11 cellular contexts compared by ENCODE assay signal in the genomic region with DNA sequence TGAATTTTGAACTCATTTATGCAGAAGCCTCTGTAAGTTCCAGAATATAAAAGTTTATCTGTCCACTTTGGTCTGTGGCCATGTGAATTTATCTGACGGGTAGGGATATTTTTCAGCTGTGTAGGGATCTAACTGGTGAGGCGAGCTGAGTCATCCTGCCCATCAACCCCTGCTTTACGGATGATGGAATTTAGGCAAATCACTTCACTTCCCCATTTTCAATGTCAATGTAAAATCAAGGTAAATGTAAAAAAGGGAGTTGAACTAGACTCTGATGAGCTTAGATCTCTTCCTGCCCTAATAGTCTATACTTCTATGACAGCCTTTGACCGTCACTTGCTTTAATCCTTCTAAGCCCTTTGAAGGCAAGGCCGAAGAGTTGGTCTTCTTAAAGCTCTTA. TPM values are rescaled to one million over a fixed set of nuclear protein-coding genes. Genes with fewer than 3 reads are reported as not detected.
A peak's percentile ranks its signal among the peaks of the same experiment; 100 is the strongest.
DNase-seq lines count a peak whose midpoint lies in the region; ATAC-seq, FAIRE-seq and TF ChIP-seq lines count a peak whose summit lies in the region.
"Had no signal": no experiment of that assay in that cellular context is flagged by ENCODE, and none has a peak within 500 bp of the region (broad histone marks: within the 10 kb centered on the region; RNA-seq: fewer than 3 reads in every experiment).

No MANE protein-coding gene starts in this region.

- no peak overlapping the region for H3K4me2 ChIP-seq in HepG2 (ENCODE audit: low read depth, low read length)
- H3K4me2 ChIP-seq in K562 (ENCODE audit: insufficient read depth, low read length), result no peak overlapping the region

- H3K4me3 ChIP-seq in HepG2 (replicated peaks in 1 of 3; ENCODE audit: insufficient read depth in 1 of 3, low read depth in 2 of 3, low read length in 3 of 3) (no peak overlapping the region), right lobe of liver (no peak overlapping the region), K562 (no peak overlapping the region), right cardiac atrium (ENCODE audit: low read length) (no peak overlapping the region), BE2C (ENCODE audit: low read depth, low read length) (no peak overlapping the region)
- H3K4me3 ChIP-seq: ascending aorta had no signal

- no TSS peak for BruUV-seq in HepG2 (replicated peaks; lab: Mats Ljungman, UMichigan)
- BruUV-seq in K562 (replicated peaks; lab: Mats Ljungman, UMichigan), result no TSS peak

- no peak for TF ChIP-seq POLR2A in HepG2 (IDR thresholded peaks at IDR 0.05; ENCODE audit: insufficient read depth in 1 of 2, low read depth in 2 of 2, low read length in 2 of 2)
- TF ChIP-seq POLR2A in right lobe of liver (IDR thresholded peaks at IDR 0.05), result no peak
- TF ChIP-seq POLR2A in K562 (conservative IDR thresholded peaks at IDR 0.05), result no peak

- FAIRE-seq in HepG2 (lab: Jason Lieb, UNC) (no peak), K562 (lab: Jason Lieb, UNC) (peak; percentile 77)

- ATAC-seq in HepG2 (no peak), right lobe of liver (no peak), K562 (no peak), right cardiac atrium (no peak)

- intact Hi-C loops in HepG2 (cut with micrococcal nuclease; ENCODE audit: unreplicated experiment) (no loop called here), right lobe of liver (cut with DNase I) (no loop called here), K562 (cut with micrococcal nuclease) (no loop called here), right cardiac atrium (cut with DNase I) (no loop called here)

- H3K9me3 ChIP-seq in HepG2 (ENCODE audit: low read length), result no peaks in the 10 kb centered on the region
- H3K9me3 ChIP-seq in right lobe of liver, result no peaks in the 10 kb centered on the region
- no peaks in the 10 kb centered on the region for H3K9me3 ChIP-seq in K562 (replicated peaks; ENCODE audit: control insufficient read depth, insufficient read depth, low read depth, low read length)
- no peaks in the 10 kb centered on the region for H3K9me3 ChIP-seq in right cardiac atrium (ENCODE audit: control insufficient read depth, low read length)
- no peaks in the 10 kb centered on the region for H3K9me3 ChIP-seq in BE2C
- H3K9me3 ChIP-seq: ascending aorta had no signal

- in situ Hi-C loops in HepG2 (cut with HindIII; ENCODE audit: extremely low pct_ligation_motif_present, low pct_unique_long_range_greater_than_20kb) (loop anchor here (25.0 kb wide), 1 partner anchor 474 kb away; no protein-coding TSS in a partner anchor), K562 (cut with MboI) (no loop called here)

- CTCF ChIA-PET in HepG2 (lab: Yijun Ruan, JAX; ENCODE audit: low intra/inter-chr PET ratio, low total read pairs) (no interaction called here), K562 (lab: Yijun Ruan, JAX; ENCODE audit: low intra/inter-chr PET ratio) (no interaction called here)

- H3K9ac ChIP-seq in HepG2 (ENCODE audit: insufficient read depth, low read depth, low read length) (no peak overlapping the region), K562 (ENCODE audit: insufficient read depth in 1 of 2, low read depth in 2 of 2, low read length in 2 of 2) (no peak overlapping the region)

- H2AFZ ChIP-seq in HepG2 (ENCODE audit: low read length) (no peak overlapping the region), K562 (ENCODE audit: low read depth, low read length) (no peak overlapping the region)

- H3K9me1 ChIP-seq in K562 (ENCODE audit: control insufficient read depth, insufficient read depth, low read length), result no peaks in the 10 kb centered on the region

- H3K79me2 ChIP-seq in HepG2 (ENCODE audit: insufficient read depth, low read length), result no peaks in the 10 kb centered on the region
- no peaks in the 10 kb centered on the region for H3K79me2 ChIP-seq in K562 (ENCODE audit: control insufficient read depth, insufficient read depth, low read length)

- H3K27me3 ChIP-seq in HepG2 (ENCODE audit: control insufficient read depth in 1 of 2, insufficient read depth in 2 of 2, low read length in 2 of 2) (peaks cover 0 to 3% of the 10 kb centered on the region in 2 experiments; a peak in 1 of 5 replicates), right lobe of liver (peaks cover 0 to 7% of the 10 kb centered on the region in 2 donors), K562 (ENCODE audit: control insufficient read depth in 2 of 2, insufficient read depth in 2 of 2, low read length in 2 of 2) (no peaks in the 10 kb centered on the region; a peak in 1 of 5 replicates), right cardiac atrium (ENCODE audit: control insufficient read depth, insufficient read depth) (no peaks in the 10 kb centered on the region), BE2C (no peaks in the 10 kb centered on the region)
- H3K27me3 ChIP-seq: ascending aorta had no signal

- H4K20me1 ChIP-seq in HepG2 (ENCODE audit: insufficient read depth, low read length), result no peaks in the 10 kb centered on the region
- no peaks in the 10 kb centered on the region for H4K20me1 ChIP-seq in K562 (replicated peaks; ENCODE audit: control insufficient read depth, insufficient read depth, low read length)

- TF ChIP-seq CTCF in HepG2 (CRISPR knock-in tag; IDR thresholded peaks at IDR 0.05) (no peak), right lobe of liver (IDR thresholded peaks at IDR 0.05) (no peak), K562 (IDR thresholded peaks at IDR 0.05 in 2 of 3, conservative IDR thresholded peaks at IDR 0.05 in 1 of 3; ENCODE audit: insufficient read depth in 2 of 3, low read depth in 1 of 3, low read length in 3 of 3) (no peak), BE2C (IDR thresholded peaks at IDR 0.05; ENCODE audit: low read depth, low read length) (no peak)

- no peaks in the 10 kb centered on the region for H3K36me3 ChIP-seq in HepG2 (replicated peaks in 1 of 2; ENCODE audit: control insufficient read depth in 1 of 2, insufficient read depth in 2 of 2, low read length in 2 of 2)
- no peaks in the 10 kb centered on the region for H3K36me3 ChIP-seq in right lobe of liver
- no peaks in the 10 kb centered on the region for H3K36me3 ChIP-seq in K562 (ENCODE audit: control insufficient read depth, insufficient read depth, low read length)
- no peaks in the 10 kb centered on the region for H3K36me3 ChIP-seq in BE2C
- H3K36me3 ChIP-seq: ascending aorta had no signal

- TF ChIP-seq RAD21 in HepG2 (CRISPR knock-in tag; IDR thresholded peaks at IDR 0.05) (no peak), K562 (CRISPR knock-in tag; conservative IDR thresholded peaks at IDR 0.05 in 1 of 2, IDR thresholded peaks at IDR 0.05 in 1 of 2) (no peak)

- H3K4me1 ChIP-seq in HepG2 (ENCODE audit: insufficient read depth, low read length), result peaks cover 31% of the 10 kb centered on the region
- H3K4me1 ChIP-seq in right lobe of liver, result peaks cover 0 to 16% (median 2%) of the 10 kb centered on the region in 4 donors
- H3K4me1 ChIP-seq in K562 (replicated peaks in 1 of 2; ENCODE audit: control insufficient read depth in 2 of 2, insufficient read depth in 2 of 2, low read length in 2 of 2), result peaks cover 8 to 22% of the 10 kb centered on the region in 2 experiments
- H3K4me1 ChIP-seq in right cardiac atrium (ENCODE audit: control insufficient read depth, insufficient read depth, low read length), result peaks cover 4% of the 10 kb centered on the region
- H3K4me1 ChIP-seq in BE2C, result peaks cover 6% of the 10 kb centered on the region

- DNase-seq in HepG2 (ENCODE audit: low spot score) (no peak), right lobe of liver (no peak), NAMALWA (ENCODE audit: low spot score) (peak; percentile 87), K562 (ENCODE audit: extremely low read depth in 1 of 4, low spot score in 3 of 4) (peak in 2 of 4 experiments; percentile 40 to 44), HuH-7.5 (ENCODE audit: low spot score) (no peak), globus pallidus (ENCODE audit: low spot score) (no peak), right cardiac atrium (no peak), BE2C (no peak)
- DNase-seq: foreskin melanocyte, NCI-H2107 had no signal

- POLR2A ChIA-PET in HepG2 (lab: Yijun Ruan, JAX) (interaction anchor here (1.0 to 1.1 kb wide), 2 partner anchors 10 to 95 kb away, joined by 4 to 5 read pairs; no protein-coding TSS in a partner anchor), K562 (lab: Yijun Ruan, JAX) (no interaction called here)

- 93% methylated on average over 5 of the region's 5 CpGs for WGBS in HepG2 (ENCODE audit: low lambda C conversion rate)
- 90% methylated on average over 5 of the region's 5 CpGs for WGBS in right lobe of liver (ENCODE audit: insufficient coverage, low coverage, low lambda C conversion rate, missing lambda C conversion rate)
- WGBS in K562 (ENCODE audit: insufficient coverage, low coverage, missing lambda C conversion rate), result 38% methylated on average over 5 of the region's 5 CpGs
- WGBS in right cardiac atrium, result 72% methylated on average over 5 of the region's 5 CpGs

- H3K27ac ChIP-seq in HepG2 (ENCODE audit: extremely low read length, insufficient read depth, low read length) (no peak overlapping the region), right lobe of liver (peak overlapping the region in 1 of 3 donors; percentile 33), K562 (ENCODE audit: extremely low read depth, low read depth, low read length) (no peak overlapping the region), right cardiac atrium (ENCODE audit: low read length) (no peak overlapping the region)
- H3K27ac ChIP-seq: ascending aorta had no signal

- TF ChIP-seq EP300 in HepG2 (IDR thresholded peaks at IDR 0.05; ENCODE audit: low read depth in 2 of 2, low read length in 2 of 2) (no peak), HepG2 (CRISPR knock-in tag; IDR thresholded peaks at IDR 0.05; ENCODE audit: borderline replicate concordance) (no peak), K562 (IDR thresholded peaks at IDR 0.05; ENCODE audit: low read length) (no peak)

RNA-seq across cellular contexts. Expression of a gene that starts 2.6 kb away (rescaled TPM):
- total RNA-seq in HepG2 (2016; rRNA removed; fragmentation: Illumina TruSeq; extraction: Trizol), result 0.67 and 1.1 TPM in 2 replicates
- 0.51 TPM in 1 of 2 replicates, not detected in the other for total RNA-seq in HepG2 (2016; cell fraction: cytosol; rRNA removed; fragmentation: Illumina TruSeq; extraction: Trizol; ENCODE audit: low read depth)
- total RNA-seq in HepG2 (2016; cell fraction: insoluble cytoplasmic fraction; rRNA removed; fragmentation: Illumina TruSeq; extraction: Trizol), result 1.1 and 1.3 TPM in 2 replicates
- total RNA-seq in HepG2 (2016; cell fraction: membrane; rRNA removed; fragmentation: Illumina TruSeq; extraction: Trizol), result 0.53 and 0.69 TPM in 2 replicates
- 1.1 and 1.6 TPM in 2 replicates for total RNA-seq in HepG2 (2016; cell fraction: nucleus; rRNA removed; fragmentation: Illumina TruSeq; extraction: Trizol)
- polyA plus RNA-seq in HepG2 (2011; rRNA removed), result 27.2 and 44.7 TPM in 2 replicates
- polyA plus RNA-seq in HepG2 (2011; cell fraction: cytosol; rRNA removed), result 33.2 and 35.3 TPM in 2 replicates
- polyA plus RNA-seq in HepG2 (2011; cell fraction: nucleus; rRNA removed), result 13.0 and 13.3 TPM in 2 replicates
- 5.7 and 9.7 TPM in 2 replicates for polyA plus RNA-seq in HepG2 (2012)
- polyA plus RNA-seq in HepG2 (2016; cell fraction: cytosol; fragmentation: Illumina TruSeq; extraction: Trizol; ENCODE audit: low read depth), result 0.05 and 0.06 TPM in 2 replicates
- polyA plus RNA-seq in HepG2 (2016; cell fraction: insoluble cytoplasmic fraction; fragmentation: Illumina TruSeq; extraction: Trizol; ENCODE audit: low read depth), result 0.59 and 0.61 TPM in 2 replicates
- polyA plus RNA-seq in HepG2 (2016; cell fraction: membrane; fragmentation: Illumina TruSeq; extraction: Trizol; ENCODE audit: low read depth), result 0.28 and 0.40 TPM in 2 replicates
- polyA plus RNA-seq in HepG2 (2016; cell fraction: nucleus; fragmentation: Illumina TruSeq; extraction: Trizol; ENCODE audit: insufficient read depth, low read depth), result 1.5 TPM in 2 replicates
- polyA minus RNA-seq in HepG2 (2011; rRNA and poly(A)+ RNA removed; ENCODE audit: low replicate concordance), result 137 and 162 TPM in 2 replicates
- 56.6 and 65.6 TPM in 2 replicates for polyA minus RNA-seq in HepG2 (2011; cell fraction: cytosol; rRNA and poly(A)+ RNA removed)
- polyA minus RNA-seq in HepG2 (2011; cell fraction: nucleus; rRNA and poly(A)+ RNA removed), result 28.5 and 31.0 TPM in 2 replicates
- 1 to 10 TPM in 1 of 6 experiments, under 1 TPM in 5; 0.19 to 1.2 (median 0.45) TPM for total RNA-seq in right lobe of liver
- total RNA-seq in K562 (2011; cell fraction: chromatin; rRNA removed; ENCODE audit: low replicate concordance), result 0.14 and 0.33 TPM in 2 replicates
- total RNA-seq in K562 (2011; cell fraction: nucleolus; rRNA removed), result 0.17 TPM in 1 of 2 replicates, not detected in the other
- total RNA-seq in K562 (2011; cell fraction: nucleoplasm; rRNA removed), result 0.23 and 0.51 TPM in 2 replicates
- 0.04 and 0.05 TPM in 2 replicates for total RNA-seq in K562 (2014; rRNA removed)
- total RNA-seq in K562 (2014; rRNA removed; fragmentation: Illumina TruSeq; extraction: Trizol), result 0.15 and 0.26 TPM in 2 replicates
- total RNA-seq in K562 (2015; rRNA removed; fragmentation: Illumina TruSeq; extraction: Trizol), result 0.11 and 0.15 TPM in 2 replicates
- total RNA-seq in K562 (2021), result 0.16 and 0.42 TPM in 2 replicates
- 0.05 and 0.11 TPM in 2 replicates for polyA plus RNA-seq in K562 (2011; rRNA removed)
- polyA plus RNA-seq in K562 (2011; cell fraction: cytosol; rRNA removed), result 0.04 TPM in 1 of 2 replicates, not detected in the other
- 0.10 and 0.11 TPM in 2 replicates for polyA plus RNA-seq in K562 (2011; cell fraction: nucleus; rRNA removed)
- 0.17 and 0.21 TPM in 2 replicates for polyA plus RNA-seq in K562 (2012)
- 0.11 and 0.31 TPM in 2 replicates for polyA plus RNA-seq in K562 (2014; fragmentation: Illumina TruSeq; extraction: Trizol)
- under 1 TPM; 0.08 to 0.27 TPM for polyA plus RNA-seq in K562 (2014; fragmentation: Nextera tagmentation; extraction: Ambion mirVana)
- polyA plus RNA-seq in K562 (2014; rRNA removed), result 0.07 and 0.15 TPM in 2 replicates
- 0.39 TPM in 1 of 2 replicates, not detected in the other for polyA minus RNA-seq in K562 (2011; rRNA and poly(A)+ RNA removed)
- 0.67 and 1.3 TPM in 2 replicates for polyA minus RNA-seq in K562 (2011; cell fraction: cytosol; rRNA and poly(A)+ RNA removed)
- polyA minus RNA-seq in K562 (2011; cell fraction: nucleus; rRNA and poly(A)+ RNA removed), result 0.27 TPM in 1 of 2 replicates, not detected in the other
- total RNA-seq in right cardiac atrium, result under 1 TPM; 0.21 to 0.86 (median 0.41) TPM
- polyA plus RNA-seq in right cardiac atrium, result 0.23 TPM
- 0.86 TPM for polyA plus RNA-seq in BE2C (2012; ENCODE audit: insufficient read depth, insufficient read length, low read depth)
- total RNA-seq: ascending aorta had no signal

RNA-seq across cellular contexts. Expression of a gene that starts 2.9 kb away (rescaled TPM):
- total RNA-seq in HepG2 (2016; rRNA removed; fragmentation: Illumina TruSeq; extraction: Trizol), result 3.7 and 4.1 TPM in 2 replicates
- 10.0 and 10.5 TPM in 2 replicates for total RNA-seq in HepG2 (2016; cell fraction: cytosol; rRNA removed; fragmentation: Illumina TruSeq; extraction: Trizol; ENCODE audit: low read depth)
- total RNA-seq in HepG2 (2016; cell fraction: insoluble cytoplasmic fraction; rRNA removed; fragmentation: Illumina TruSeq; extraction: Trizol), result 2.8 and 4.2 TPM in 2 replicates
- 8.1 and 9.2 TPM in 2 replicates for total RNA-seq in HepG2 (2016; cell fraction: membrane; rRNA removed; fragmentation: Illumina TruSeq; extraction: Trizol)
- 4.0 and 4.3 TPM in 2 replicates for total RNA-seq in HepG2 (2016; cell fraction: nucleus; rRNA removed; fragmentation: Illumina TruSeq; extraction: Trizol)
- polyA plus RNA-seq in HepG2 (2011; rRNA removed), result 15.2 and 15.9 TPM in 2 replicates
- polyA plus RNA-seq in HepG2 (2011; cell fraction: cytosol; rRNA removed), result 11.5 and 13.0 TPM in 2 replicates
- 26.9 and 29.6 TPM in 2 replicates for polyA plus RNA-seq in HepG2 (2011; cell fraction: nucleus; rRNA removed)
- polyA plus RNA-seq in HepG2 (2012), result 7.0 and 8.7 TPM in 2 replicates
- polyA plus RNA-seq in HepG2 (2016; cell fraction: cytosol; fragmentation: Illumina TruSeq; extraction: Trizol; ENCODE audit: low read depth), result 3.0 and 5.3 TPM in 2 replicates
- polyA plus RNA-seq in HepG2 (2016; cell fraction: insoluble cytoplasmic fraction; fragmentation: Illumina TruSeq; extraction: Trizol; ENCODE audit: low read depth), result 2.2 and 2.8 TPM in 2 replicates
- 3.9 and 4.3 TPM in 2 replicates for polyA plus RNA-seq in HepG2 (2016; cell fraction: membrane; fragmentation: Illumina TruSeq; extraction: Trizol; ENCODE audit: low read depth)
- polyA plus RNA-seq in HepG2 (2016; cell fraction: nucleus; fragmentation: Illumina TruSeq; extraction: Trizol; ENCODE audit: insufficient read depth, low read depth), result 4.4 and 5.4 TPM in 2 replicates
- polyA minus RNA-seq in HepG2 (2011; rRNA and poly(A)+ RNA removed; ENCODE audit: low replicate concordance), result 45.9 and 48.0 TPM in 2 replicates
- polyA minus RNA-seq in HepG2 (2011; cell fraction: cytosol; rRNA and poly(A)+ RNA removed), result 8.9 and 10.0 TPM in 2 replicates
- 38.7 and 40.7 TPM in 2 replicates for polyA minus RNA-seq in HepG2 (2011; cell fraction: nucleus; rRNA and poly(A)+ RNA removed)
- total RNA-seq in right lobe of liver, result 1 to 10 TPM; 1.2 to 3.3 (median 2.5) TPM
- total RNA-seq in K562 (2011; cell fraction: chromatin; rRNA removed; ENCODE audit: low replicate concordance), result 5.9 and 6.9 TPM in 2 replicates
- total RNA-seq in K562 (2011; cell fraction: nucleolus; rRNA removed), result 2.2 and 3.3 TPM in 2 replicates
- 3.2 and 7.3 TPM in 2 replicates for total RNA-seq in K562 (2011; cell fraction: nucleoplasm; rRNA removed)
- total RNA-seq in K562 (2014; rRNA removed), result 1.7 and 1.8 TPM in 2 replicates
- 2.1 and 3.1 TPM in 2 replicates for total RNA-seq in K562 (2014; rRNA removed; fragmentation: Illumina TruSeq; extraction: Trizol)
- total RNA-seq in K562 (2015; rRNA removed; fragmentation: Illumina TruSeq; extraction: Trizol), result 1.6 and 2.1 TPM in 2 replicates
- total RNA-seq in K562 (2021), result 1.1 and 1.6 TPM in 2 replicates
- 0.64 and 1.4 TPM in 2 replicates for polyA plus RNA-seq in K562 (2011; rRNA removed)
- polyA plus RNA-seq in K562 (2011; cell fraction: cytosol; rRNA removed), result 1.3 and 1.8 TPM in 2 replicates
- 1.6 and 1.9 TPM in 2 replicates for polyA plus RNA-seq in K562 (2011; cell fraction: nucleus; rRNA removed)
- 1.5 and 2.5 TPM in 2 replicates for polyA plus RNA-seq in K562 (2012)
- 3.8 and 5.6 TPM in 2 replicates for polyA plus RNA-seq in K562 (2014; fragmentation: Illumina TruSeq; extraction: Trizol)
- 1 to 10 TPM; 1.0 to 1.8 TPM for polyA plus RNA-seq in K562 (2014; fragmentation: Nextera tagmentation; extraction: Ambion mirVana)
- polyA plus RNA-seq in K562 (2014; rRNA removed), result 3.7 and 3.8 TPM in 2 replicates
- polyA minus RNA-seq in K562 (2011; rRNA and poly(A)+ RNA removed), result 1.3 and 3.0 TPM in 2 replicates
- polyA minus RNA-seq in K562 (2011; cell fraction: cytosol; rRNA and poly(A)+ RNA removed), result not detected in 2 replicates
- 0.81 and 1.9 TPM in 2 replicates for polyA minus RNA-seq in K562 (2011; cell fraction: nucleus; rRNA and poly(A)+ RNA removed)
- 1 to 10 TPM; 4.7 to 9.3 (median 6.8) TPM for total RNA-seq in right cardiac atrium
- 2.8 TPM for polyA plus RNA-seq in right cardiac atrium
- 2.5 TPM for polyA plus RNA-seq in BE2C (2012; ENCODE audit: insufficient read depth, insufficient read length, low read depth)

RNA-seq across cellular contexts. Expression of a gene that starts 40.5 kb away (rescaled TPM):
- 86.9 and 99.9 TPM in 2 replicates for total RNA-seq in HepG2 (2016; rRNA removed; fragmentation: Illumina TruSeq; extraction: Trizol)
- total RNA-seq in HepG2 (2016; cell fraction: cytosol; rRNA removed; fragmentation: Illumina TruSeq; extraction: Trizol; ENCODE audit: low read depth), result 152 and 160 TPM in 2 replicates
- total RNA-seq in HepG2 (2016; cell fraction: insoluble cytoplasmic fraction; rRNA removed; fragmentation: Illumina TruSeq; extraction: Trizol), result 81.8 and 92.5 TPM in 2 replicates
- 189 and 196 TPM in 2 replicates for total RNA-seq in HepG2 (2016; cell fraction: membrane; rRNA removed; fragmentation: Illumina TruSeq; extraction: Trizol)
- 37.7 and 40.8 TPM in 2 replicates for total RNA-seq in HepG2 (2016; cell fraction: nucleus; rRNA removed; fragmentation: Illumina TruSeq; extraction: Trizol)
- 66.7 and 90.2 TPM in 2 replicates for polyA plus RNA-seq in HepG2 (2011; rRNA removed)
- 51.3 and 62.4 TPM in 2 replicates for polyA plus RNA-seq in HepG2 (2011; cell fraction: cytosol; rRNA removed)
- polyA plus RNA-seq in HepG2 (2011; cell fraction: nucleus; rRNA removed), result 58.4 and 64.2 TPM in 2 replicates
- polyA plus RNA-seq in HepG2 (2012), result 53.5 and 72.8 TPM in 2 replicates
- polyA plus RNA-seq in HepG2 (2016; cell fraction: cytosol; fragmentation: Illumina TruSeq; extraction: Trizol; ENCODE audit: low read depth), result 179 and 214 TPM in 2 replicates
- polyA plus RNA-seq in HepG2 (2016; cell fraction: insoluble cytoplasmic fraction; fragmentation: Illumina TruSeq; extraction: Trizol; ENCODE audit: low read depth), result 114 TPM in 2 replicates
- polyA plus RNA-seq in HepG2 (2016; cell fraction: membrane; fragmentation: Illumina TruSeq; extraction: Trizol; ENCODE audit: low read depth), result 217 and 242 TPM in 2 replicates
- 90.4 and 92.9 TPM in 2 replicates for polyA plus RNA-seq in HepG2 (2016; cell fraction: nucleus; fragmentation: Illumina TruSeq; extraction: Trizol; ENCODE audit: insufficient read depth, low read depth)
- 28.1 and 28.3 TPM in 2 replicates for polyA minus RNA-seq in HepG2 (2011; rRNA and poly(A)+ RNA removed; ENCODE audit: low replicate concordance)
- 24.0 and 24.3 TPM in 2 replicates for polyA minus RNA-seq in HepG2 (2011; cell fraction: cytosol; rRNA and poly(A)+ RNA removed)
- 21.6 and 25.6 TPM in 2 replicates for polyA minus RNA-seq in HepG2 (2011; cell fraction: nucleus; rRNA and poly(A)+ RNA removed)
- total RNA-seq in right lobe of liver, result 10 to 100 TPM; 15.3 to 31.2 (median 18.2) TPM
- total RNA-seq in K562 (2011; cell fraction: chromatin; rRNA removed; ENCODE audit: low replicate concordance), result 14.4 and 17.0 TPM in 2 replicates
- total RNA-seq in K562 (2011; cell fraction: nucleolus; rRNA removed), result 12.1 and 12.7 TPM in 2 replicates
- total RNA-seq in K562 (2011; cell fraction: nucleoplasm; rRNA removed), result 14.9 and 16.1 TPM in 2 replicates
- total RNA-seq in K562 (2014; rRNA removed), result 22.6 and 30.9 TPM in 2 replicates
- 52.6 and 57.9 TPM in 2 replicates for total RNA-seq in K562 (2014; rRNA removed; fragmentation: Illumina TruSeq; extraction: Trizol)
- total RNA-seq in K562 (2015; rRNA removed; fragmentation: Illumina TruSeq; extraction: Trizol), result 44.8 and 47.0 TPM in 2 replicates
- 41.1 and 43.2 TPM in 2 replicates for total RNA-seq in K562 (2021)
- polyA plus RNA-seq in K562 (2011; rRNA removed), result 54.0 and 59.2 TPM in 2 replicates
- polyA plus RNA-seq in K562 (2011; cell fraction: cytosol; rRNA removed), result 29.8 and 49.7 TPM in 2 replicates
- polyA plus RNA-seq in K562 (2011; cell fraction: nucleus; rRNA removed), result 38.0 and 55.7 TPM in 2 replicates
- 51.0 and 61.3 TPM in 2 replicates for polyA plus RNA-seq in K562 (2012)
- 75.2 and 92.2 TPM in 2 replicates for polyA plus RNA-seq in K562 (2014; fragmentation: Illumina TruSeq; extraction: Trizol)
- polyA plus RNA-seq in K562 (2014; fragmentation: Nextera tagmentation; extraction: Ambion mirVana), result 10 to 100 TPM; 56.9 to 74.5 TPM
- 34.8 and 41.8 TPM in 2 replicates for polyA plus RNA-seq in K562 (2014; rRNA removed)
- polyA minus RNA-seq in K562 (2011; rRNA and poly(A)+ RNA removed), result 32.1 and 35.0 TPM in 2 replicates
- polyA minus RNA-seq in K562 (2011; cell fraction: cytosol; rRNA and poly(A)+ RNA removed), result 8.7 and 11.4 TPM in 2 replicates
- 9.0 and 16.4 TPM in 2 replicates for polyA minus RNA-seq in K562 (2011; cell fraction: nucleus; rRNA and poly(A)+ RNA removed)
- 10 to 100 TPM; 73.9 to 98.3 (median 93.0) TPM for total RNA-seq in right cardiac atrium
- 97.6 TPM for polyA plus RNA-seq in right cardiac atrium
- 64.2 TPM for polyA plus RNA-seq in BE2C (2012; ENCODE audit: insufficient read depth, insufficient read length, low read depth)
